In genomic region chr20:370151-370600, GRCh38 we compare ENCODE assay signal across 1 cellular context.
TF ChIP-seq lines count a peak whose summit lies in the region.

No MANE protein-coding gene starts in this region.

TF ChIP-seq in K562, 482 proteins besides CTCF, POLR2A, EP300 and RAD21 (continued from another document):
- 0 out of 2 replicates have a peak, but pooled peaks have one; percentile 5 for TF ChIP-seq ZNF609 (CRISPR knock-in tag; IDR thresholded peaks at IDR 0.05; ENCODE audit: borderline replicate concordance)
- no peak for TF ChIP-seq NR4A1 (CRISPR knock-in tag; IDR thresholded peaks at IDR 0.05)
- TF ChIP-seq NR4A1 (tag; IDR thresholded peaks at IDR 0.05) = 0 out of 2 replicates have a peak, but pooled peaks have one; percentile 23
- TF ChIP-seq CEBPG (CRISPR knock-in tag; IDR thresholded peaks at IDR 0.05) = peak; percentile 9; the same call in 1 of the 2 replicates
- TF ChIP-seq CEBPG (tag; conservative IDR thresholded peaks at IDR 0.05 in 1 of 2, IDR thresholded peaks at IDR 0.05 in 1 of 2) = no peak
- TF ChIP-seq ZNF395 (CRISPR knock-in tag; IDR thresholded peaks at IDR 0.05) = peak; percentile 12; the same call in 1 of the 2 replicates
- TF ChIP-seq RBFOX2 (IDR thresholded peaks at IDR 0.05; ENCODE audit: low read depth, low read length) = no peak
- TF ChIP-seq NFRKB (IDR thresholded peaks at IDR 0.05; ENCODE audit: low read depth) = 0 out of 2 replicates have a peak, but pooled peaks have one; percentile 36
- TF ChIP-seq TFAP4 (CRISPR knock-in tag; IDR thresholded peaks at IDR 0.05; ENCODE audit: borderline replicate concordance) = 0 out of 2 replicates have a peak, but pooled peaks have one; percentile 19
- TF ChIP-seq BRD4 (IDR thresholded peaks at IDR 0.05) = 0 out of 2 replicates have a peak, but pooled peaks have one; percentile 10
